In the genomic region with DNA sequence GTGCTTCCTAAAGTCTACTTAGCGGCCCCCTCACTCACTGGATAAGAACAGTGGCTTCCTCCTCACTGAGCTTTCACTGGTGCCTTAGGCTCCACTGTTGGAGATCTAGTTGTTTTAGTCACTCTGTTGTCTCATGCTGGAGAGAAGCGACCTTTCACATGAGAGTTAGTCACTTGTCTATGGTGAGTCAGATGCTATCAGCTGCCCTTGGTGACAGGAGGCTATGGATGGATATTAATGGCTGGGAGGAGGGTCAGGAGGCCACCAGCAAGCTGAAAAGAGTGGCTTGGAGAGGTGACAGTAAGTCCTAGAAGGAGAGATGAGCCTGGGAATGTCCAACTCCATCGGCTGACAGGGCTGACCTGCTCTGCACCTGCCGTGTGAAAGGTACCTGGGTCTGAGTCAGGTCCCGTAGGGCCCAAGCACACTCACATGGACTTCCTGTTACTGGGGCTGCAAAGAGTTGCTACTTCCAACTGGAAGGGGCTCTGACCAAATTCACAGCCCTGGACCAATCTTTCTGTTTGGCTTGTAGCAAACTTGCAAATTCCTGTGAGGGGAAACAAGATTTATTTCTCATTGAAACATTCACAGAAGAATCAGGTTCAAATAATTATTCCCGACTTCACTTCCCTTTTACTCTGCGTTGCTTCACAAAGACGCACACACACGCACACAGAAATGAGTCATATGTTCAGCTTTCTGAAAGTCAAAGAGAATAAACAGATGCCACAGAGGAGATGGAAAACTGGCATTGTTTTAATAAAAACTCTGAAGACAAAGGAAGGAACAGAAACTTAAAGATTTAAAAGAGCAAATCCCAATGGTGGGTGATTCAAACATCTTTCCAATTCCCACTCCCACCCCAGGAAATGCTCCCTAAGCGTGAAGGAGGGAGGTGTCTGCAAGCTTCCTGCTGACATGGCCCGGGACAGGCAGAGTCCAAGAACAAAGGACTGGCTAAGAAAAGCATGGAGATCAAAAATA, we compare ENCODE assay signal across 9 cellular contexts.
A peak's percentile ranks its signal among the peaks of the same experiment; 100 is the strongest.
DNase-seq lines count a peak whose midpoint lies in the region; ATAC-seq, FAIRE-seq and TF ChIP-seq lines count a peak whose summit lies in the region.
"Had no signal": no experiment of that assay in that cellular context is flagged by ENCODE, and none has a peak within 500 bp of the region (broad histone marks: within the 10 kb centered on the region; RNA-seq: fewer than 3 reads in every experiment).

No MANE protein-coding gene starts in this region.

- peak overlapping the region in 5 of 11 experiments; percentile 9 to 86 (median 80); a peak in 9 of 22 replicates for H3K27ac ChIP-seq in BLaER1 treated with 17β-estradiol and CSF1 and Interleukin-3, amounts not matched to agents 10 nM and 100 nM
- H3K27ac ChIP-seq in endothelial cell of umbilical vein (ENCODE audit: insufficient read depth, low read depth, low read length): peak overlapping the region; percentile 60
- no peak overlapping the region for H3K27ac ChIP-seq in pancreas
- H3K27ac ChIP-seq in naive thymus-derived CD4-positive, alpha-beta T cell (ENCODE audit: low read depth, low read length): no peak overlapping the region

- peaks cover 0 to 10% (median 8%) of the 10 kb centered on the region in 5 donors for H3K27me3 Mint-ChIP-seq in naive thymus-derived CD4-positive, alpha-beta T cell

- H3K9me3 ChIP-seq in BLaER1 treated with 17β-estradiol and CSF1 and Interleukin-3, amounts not matched to agents 10 nM and 100 nM (replicated peaks in 1 of 11): no peaks in the 10 kb centered on the region
- H3K9me3 ChIP-seq in endothelial cell of umbilical vein (replicated peaks; ENCODE audit: control insufficient read depth, insufficient read depth, low read length) (no peaks in the 10 kb centered on the region), pancreas (no peaks in the 10 kb centered on the region)
- H3K9me3 ChIP-seq in naive thymus-derived CD4-positive, alpha-beta T cell (ENCODE audit: control insufficient read depth in 2 of 3, low read length in 3 of 3): no peaks in the 10 kb centered on the region

- H3K4me2 ChIP-seq in BLaER1 treated with 17β-estradiol and CSF1 and Interleukin-3, amounts not matched to agents 10 nM and 100 nM: peak overlapping the region; percentile 8 to 86 (median 39); a peak in 18 of 22 replicates
- peak overlapping the region; percentile 49 for H3K4me2 ChIP-seq in endothelial cell of umbilical vein (ENCODE audit: insufficient read depth, low read length)

- BruUV-seq in endothelial cell of umbilical vein (replicated peaks; lab: Mats Ljungman, UMichigan): no TSS peak

- no peak overlapping the region for H3K27ac Mint-ChIP-seq in naive thymus-derived CD4-positive, alpha-beta T cell

- H3K9me3 Mint-ChIP-seq in naive thymus-derived CD4-positive, alpha-beta T cell: no peaks in the 10 kb centered on the region

- no peaks in the 10 kb centered on the region for H3K79me2 ChIP-seq in endothelial cell of umbilical vein (ENCODE audit: control insufficient read depth, insufficient read depth, low read length)

- no peak overlapping the region for H2AFZ ChIP-seq in endothelial cell of umbilical vein (ENCODE audit: low read depth, low read length)

- 64 to 79% methylated on average over 11 of the region's 11 CpGs for WGBS in pancreas, 2 donors

- H3K9ac ChIP-seq in BLaER1 treated with 17β-estradiol and CSF1 and Interleukin-3, amounts not matched to agents 10 nM and 100 nM: peak overlapping the region in 4 of 11 experiments; percentile 43 to 71 (median 58); a peak in 7 of 22 replicates
- H3K9ac ChIP-seq in endothelial cell of umbilical vein (replicated peaks; ENCODE audit: extremely low read depth, insufficient read depth, low read length): peak overlapping the region; percentile 54

- no peaks in the 10 kb centered on the region for H3K36me3 ChIP-seq in BLaER1 treated with 17β-estradiol and CSF1 and Interleukin-3, amounts not matched to agents 10 nM and 100 nM
- H3K36me3 ChIP-seq in endothelial cell of umbilical vein (ENCODE audit: control insufficient read depth in 2 of 2, extremely low read depth in 1 of 2, insufficient read depth in 2 of 2, low read length in 2 of 2): no peaks in the 10 kb centered on the region
- no peaks in the 10 kb centered on the region for H3K36me3 ChIP-seq in pancreas
- H3K36me3 ChIP-seq in naive thymus-derived CD4-positive, alpha-beta T cell (ENCODE audit: control insufficient read depth in 2 of 3, insufficient read depth in 3 of 3, low read length in 3 of 3): no peaks in the 10 kb centered on the region

- CTCF ChIA-PET in endothelial cell of umbilical vein (lab: Charles Lee): interaction anchor here (0.8 to 1.5 kb wide), 3 partner anchors 47 to 131 kb away, joined by 3 to 5 read pairs (median 4); no protein-coding TSS in a partner anchor
- CTCF ChIA-PET in naive thymus-derived CD4-positive, alpha-beta T cell (lab: Charles Lee): no interaction called here

- intact Hi-C loops in endothelial cell of umbilical vein (cut with micrococcal nuclease) (loop anchor here (1.0 kb wide), 1 partner anchor 47 kb away; no protein-coding TSS in a partner anchor), pancreas (cut with DNase I) (no loop called here)
- intact Hi-C loops in naive thymus-derived CD4-positive, alpha-beta T cell (cut with micrococcal nuclease): no loop called here

- ATAC-seq in pancreas: peak in 3 of 4 donors; percentile 25 to 44 (median 35)
- ATAC-seq in naive thymus-derived CD4-positive, alpha-beta T cell: no peak

- no peak for FAIRE-seq in endothelial cell of umbilical vein (lab: Jason Lieb, UNC)
- no peak for FAIRE-seq in pancreas (lab: Jason Lieb, UNC)

- peaks cover 8 to 38% (median 16%) of the 10 kb centered on the region in 10 experiments; a peak in 18 of 20 replicates for H3K4me1 ChIP-seq in BLaER1 treated with 17β-estradiol and CSF1 and Interleukin-3, amounts not matched to agents 10 nM and 100 nM
- peaks cover 18% of the 10 kb centered on the region for H3K4me1 ChIP-seq in endothelial cell of umbilical vein (ENCODE audit: control insufficient read depth, extremely low read depth, insufficient read depth, low read length)
- H3K4me1 ChIP-seq in pancreas: no peaks in the 10 kb centered on the region
- H3K4me1 ChIP-seq in naive thymus-derived CD4-positive, alpha-beta T cell (ENCODE audit: control insufficient read depth in 2 of 2, insufficient read depth in 2 of 2, low read length in 2 of 2): no peaks in the 10 kb centered on the region

- peak; percentile 74 for DNase-seq in NCI-H460 (ENCODE audit: extremely low read depth, low read depth)
- DNase-seq in endothelial cell of umbilical vein (ENCODE audit: low read depth, low spot score): peak; percentile 61
- DNase-seq in pancreas: no peak
- no peak for DNase-seq in NCI-H1092 treated with DMSO at 0.1 percent for 48 hours (lab: John Stamatoyannopoulos, UW)
- DNase-seq in T-helper 1 cell: no peak
- DNase-seq in naive thymus-derived CD4-positive, alpha-beta T cell: no peak
- no peak for DNase-seq in NK-92 (lab: John Stamatoyannopoulos, UW; ENCODE audit: unreplicated experiment)
- DNase-seq: NCI-H2171 had no signal

- no peaks in the 10 kb centered on the region for H4K20me1 ChIP-seq in BLaER1 treated with 17β-estradiol and CSF1 and Interleukin-3, amounts not matched to agents 10 nM and 100 nM
- no peaks in the 10 kb centered on the region for H4K20me1 ChIP-seq in endothelial cell of umbilical vein (replicated peaks; ENCODE audit: control insufficient read depth, extremely low read depth, insufficient read depth, low read length)

- POLR2A ChIA-PET in endothelial cell of umbilical vein (lab: Charles Lee): no interaction called here
- POLR2A ChIA-PET in naive thymus-derived CD4-positive, alpha-beta T cell (lab: Charles Lee): no interaction called here

- H3K9me1 ChIP-seq in endothelial cell of umbilical vein (replicated peaks; ENCODE audit: control insufficient read depth, extremely low read depth, insufficient read depth, low read length): no peaks in the 10 kb centered on the region

- TF ChIP-seq POLR2A in endothelial cell of umbilical vein (IDR thresholded peaks at IDR 0.05; ENCODE audit: low read depth, low read length): no peak

- H3K27me3 ChIP-seq in BLaER1 treated with 17β-estradiol and CSF1 and Interleukin-3, amounts not matched to agents 10 nM and 100 nM: no peaks in the 10 kb centered on the region
- H3K27me3 ChIP-seq in endothelial cell of umbilical vein (ENCODE audit: control insufficient read depth in 2 of 2, insufficient read depth in 2 of 2, low read length in 2 of 2) (no peaks in the 10 kb centered on the region), pancreas (no peaks in the 10 kb centered on the region)
- no peaks in the 10 kb centered on the region for H3K27me3 ChIP-seq in naive thymus-derived CD4-positive, alpha-beta T cell (ENCODE audit: control insufficient read depth in 2 of 2, insufficient read depth in 2 of 2, low read length in 2 of 2)

- TF ChIP-seq CTCF in endothelial cell of umbilical vein (IDR thresholded peaks at IDR 0.05; ENCODE audit: extremely low read depth in 1 of 2, insufficient read depth in 1 of 2, low read depth in 1 of 2, low read length in 2 of 2) (no peak), pancreas (IDR thresholded peaks at IDR 0.05) (no peak)

- no peak overlapping the region for H3K4me3 ChIP-seq in BLaER1 treated with 17β-estradiol and CSF1 and Interleukin-3, amounts not matched to agents 10 nM and 100 nM
- H3K4me3 ChIP-seq in endothelial cell of umbilical vein (replicated peaks in 1 of 3; ENCODE audit: insufficient read depth in 1 of 3, low read depth in 1 of 3, low read length in 3 of 3): no peak overlapping the region
- no peak overlapping the region for H3K4me3 ChIP-seq in pancreas
- H3K4me3 ChIP-seq in naive thymus-derived CD4-positive, alpha-beta T cell (ENCODE audit: low read length): no peak overlapping the region

- no peaks in the 10 kb centered on the region for H3K36me3 Mint-ChIP-seq in naive thymus-derived CD4-positive, alpha-beta T cell

- peaks cover 0 to 8% (median 0%) of the 10 kb centered on the region in 7 donors for H3K4me1 Mint-ChIP-seq in naive thymus-derived CD4-positive, alpha-beta T cell

- dilution Hi-C loops in endothelial cell of umbilical vein (cut with MboI; ENCODE audit: extremely low pct_ligation_motif_present, low sequenced_read_pairs): no loop called here

- H3K4me3 Mint-ChIP-seq in naive thymus-derived CD4-positive, alpha-beta T cell: no peak overlapping the region

TF ChIP-seq in endothelial cell of umbilical vein, 7 proteins besides CTCF, POLR2A, EP300 and RAD21 (continues in another document):
- TF ChIP-seq MYC (IDR thresholded peaks at IDR 0.05; ENCODE audit: low read depth, low read length): no peak
- TF ChIP-seq, protein P1, sequence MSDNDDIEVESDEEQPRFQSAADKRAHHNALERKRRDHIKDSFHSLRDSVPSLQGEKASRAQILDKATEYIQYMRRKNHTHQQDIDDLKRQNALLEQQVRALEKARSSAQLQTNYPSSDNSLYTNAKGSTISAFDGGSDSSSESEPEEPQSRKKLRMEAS (IDR thresholded peaks at IDR 0.05; ENCODE audit: insufficient read depth, insufficient read length): no peak
- peak; percentile 68 for TF ChIP-seq GATA2 (IDR thresholded peaks at IDR 0.05; ENCODE audit: insufficient read depth, insufficient read length, low read depth, low read length)
- TF ChIP-seq POLR2AphosphoS5 (IDR thresholded peaks at IDR 0.05; ENCODE audit: insufficient read depth, low read depth, low read length): no peak
- peak; percentile 54 for TF ChIP-seq FOS (IDR thresholded peaks at IDR 0.05; ENCODE audit: borderline replicate concordance, insufficient read depth, low read length)
- TF ChIP-seq EZH2 (IDR thresholded peaks at IDR 0.05; ENCODE audit: borderline replicate concordance, low read depth, low read length, severe bottlenecking): no peak

Comparison
In these comparisons a context has a peak if more than half of its experiments do, and no peak if none do; other contexts are left out.
1. DNase-seq: peak in NCI-H460 (single experiment) and endothelial cell of umbilical vein (single experiment); none in pancreas (0 of 6), NCI-H1092 treated with DMSO at 0.1 percent for 48 hours (single experiment), T-helper 1 cell (0 of 5), naive thymus-derived CD4-positive, alpha-beta T cell (0 of 9) and NK-92 (single experiment).